1 cellular context compared by ENCODE assay signal in genomic region chr1:75765697-75766355, GRCh38.
TF ChIP-seq lines count a peak whose summit lies in the region.

No MANE protein-coding gene starts in this region.

TF ChIP-seq in K562, 482 proteins besides CTCF, POLR2A, EP300 and RAD21 (continued from another document):
- TF ChIP-seq ZC3H4 (CRISPR knock-in tag; IDR thresholded peaks at IDR 0.05; ENCODE audit: borderline replicate concordance) (no peak), MXD1 (CRISPR knock-in tag; IDR thresholded peaks at IDR 0.05; ENCODE audit: borderline replicate concordance, poor library complexity, severe bottlenecking) (no peak), MEF2A (IDR thresholded peaks at IDR 0.05; ENCODE audit: control insufficient read depth, low read depth, low read length) (peak; percentile 64; the same call in 1 of the 2 replicates)
- TF ChIP-seq, protein P1, sequence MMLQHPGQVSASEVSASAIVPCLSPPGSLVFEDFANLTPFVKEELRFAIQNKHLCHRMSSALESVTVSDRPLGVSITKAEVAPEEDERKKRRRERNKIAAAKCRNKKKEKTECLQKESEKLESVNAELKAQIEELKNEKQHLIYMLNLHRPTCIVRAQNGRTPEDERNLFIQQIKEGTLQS (IDR thresholded peaks at IDR 0.05), result peak; percentile 68
- TF ChIP-seq, protein P1 (CRISPR knock-in tag; conservative IDR thresholded peaks at IDR 0.05), result no peak
